ENCODE assay signal across 8 cellular contexts in the genomic region with DNA sequence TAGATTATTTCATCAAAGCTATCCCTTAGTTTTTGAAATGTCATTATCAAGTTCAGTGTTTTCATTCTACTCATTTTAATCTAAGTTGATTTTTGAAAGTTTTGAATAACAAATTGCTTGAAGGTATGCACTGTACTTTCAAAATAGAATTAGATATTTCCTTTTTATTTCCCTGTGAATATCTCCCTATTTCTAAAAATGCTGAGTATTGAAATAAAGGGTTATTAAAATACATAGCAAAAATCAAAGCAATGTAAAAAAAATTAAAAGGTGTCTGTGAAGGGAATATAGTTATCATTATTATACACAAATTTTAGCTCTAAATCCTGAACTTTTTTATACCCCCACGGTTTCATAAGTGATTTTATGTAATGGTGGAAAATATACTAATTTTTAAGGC.
"Had no signal": no experiment of that assay in that cellular context is flagged by ENCODE, and none has a peak within 500 bp of the region (broad histone marks: within the 10 kb centered on the region; RNA-seq: fewer than 3 reads in every experiment).

No MANE protein-coding gene starts in this region.

- FAIRE-seq: H1, H54 had no signal

- ATAC-seq: GM23338, HCT116 had no signal

- H3K4me3 ChIP-seq: GM23338 had no signal

- H2AFZ ChIP-seq: GM23338 had no signal

- H3K27ac ChIP-seq: HL-60 had no signal

- DNase-seq: H9, HFFc6, KG1 had no signal

- H3K4me2 ChIP-seq: GM23338 had no signal
